Comparison of ENCODE assay signal across 12 cellular contexts in genomic region chr11:34178422-34178821, GRCh38.
DNase-seq lines count a peak whose midpoint lies in the region; ATAC-seq and TF ChIP-seq lines count a peak whose summit lies in the region.
"Had no signal": no experiment of that assay in that cellular context is flagged by ENCODE, and none has a peak within 500 bp of the region (broad histone marks: within the 10 kb centered on the region; RNA-seq: fewer than 3 reads in every experiment).

No MANE protein-coding gene starts in this region.

- H3K4me3 Mint-ChIP-seq in MCF 10A (ENCODE audit: unreplicated experiment), result no peak overlapping the region
- H3K4me3 Mint-ChIP-seq: B cell; CD8-positive, alpha-beta T cell had no signal

- peak; percentile 59 for DNase-seq in globus pallidus (ENCODE audit: low spot score)
- peak; percentile 66 for DNase-seq in pons (ENCODE audit: low spot score)
- no peak for DNase-seq in activated naive CD4-positive, alpha-beta T cell treated with Interleukin-2 at 50 U/mL for 16 hours
- DNase-seq in effector CD8-positive, alpha-beta T cell (lab: John Stamatoyannopoulos, UW), result no peak
- no peak for DNase-seq in NCI-H2196 (lab: John Stamatoyannopoulos, UW; ENCODE audit: unreplicated experiment)
- DNase-seq in MCF 10A (ENCODE audit: unreplicated experiment), result no peak
- DNase-seq: Calu3; CD8-positive, alpha-beta T cell; GF-D8; GM23248 had no signal

- TF ChIP-seq CTCF in MCF 10A (IDR thresholded peaks at IDR 0.05; ENCODE audit: unreplicated experiment), result no peak

- BruUV-seq in MCF 10A (replicated peaks; lab: Mats Ljungman, UMichigan), result no TSS peak

- no peaks in the 10 kb centered on the region for H3K27me3 Mint-ChIP-seq in MCF 10A (ENCODE audit: insufficient read depth, unreplicated experiment)
- H3K27me3 Mint-ChIP-seq: B cell had no signal

- no peak overlapping the region for H3K27ac Mint-ChIP-seq in MCF 10A (ENCODE audit: low read depth, unreplicated experiment)
- H3K27ac Mint-ChIP-seq: B cell; CD8-positive, alpha-beta T cell had no signal

- H3K9me3 Mint-ChIP-seq in MCF 10A (ENCODE audit: unreplicated experiment), result no peaks in the 10 kb centered on the region
- H3K9me3 Mint-ChIP-seq: CD8-positive, alpha-beta T cell had no signal

- intact Hi-C loops in MCF 10A (cut with micrococcal nuclease), result no loop called here

- no peaks in the 10 kb centered on the region for H3K36me3 Mint-ChIP-seq in MCF 10A (ENCODE audit: insufficient read depth, unreplicated experiment)
- H3K36me3 Mint-ChIP-seq: CD8-positive, alpha-beta T cell had no signal

- POLR2A ChIA-PET in MCF 10A (lab: Yijun Ruan, JAX), result interaction anchor here (0.7 kb wide), 1 partner anchor 179 kb away, joined by 3 read pairs; the partner anchor contains the start of gene ABTB2

- no peaks in the 10 kb centered on the region for H3K4me1 Mint-ChIP-seq in MCF 10A (ENCODE audit: insufficient read depth, unreplicated experiment)

- peak; percentile 23 for ATAC-seq in HG02610 (IDR thresholded peaks at IDR 0.05; ENCODE audit: unreplicated experiment)
- ATAC-seq: CD8-positive, alpha-beta T cell had no signal

- CTCF ChIA-PET in MCF 10A (lab: Yijun Ruan, JAX), result interaction anchor here (0.7 to 6.7 kb wide), 7 partner anchors 8 to 184 kb away, joined by 3 to 108 read pairs (median 3); partner anchors contain the start of gene ABTB2

Comparison
In these comparisons a context has a peak if more than half of its experiments do, and no peak if none do; other contexts are left out.
1. DNase-seq: peak in globus pallidus (single experiment) and pons (single experiment); none in activated naive CD4-positive, alpha-beta T cell treated with Interleukin-2 at 50 U/mL for 16 hours (single experiment), effector CD8-positive, alpha-beta T cell (single experiment), NCI-H2196 (single experiment) and MCF 10A (single experiment).